1 cellular context compared by ENCODE assay signal in genomic region chr17:6699997-6700947, GRCh38.
A peak's percentile ranks its signal among the peaks of the same experiment; 100 is the strongest.
TF ChIP-seq lines count a peak whose summit lies in the region.

No MANE protein-coding gene starts in this region.

TF ChIP-seq in HepG2, 621 proteins besides CTCF, POLR2A, EP300 and RAD21 (continued from another document and continues in another):
- TF ChIP-seq, protein P1, sequence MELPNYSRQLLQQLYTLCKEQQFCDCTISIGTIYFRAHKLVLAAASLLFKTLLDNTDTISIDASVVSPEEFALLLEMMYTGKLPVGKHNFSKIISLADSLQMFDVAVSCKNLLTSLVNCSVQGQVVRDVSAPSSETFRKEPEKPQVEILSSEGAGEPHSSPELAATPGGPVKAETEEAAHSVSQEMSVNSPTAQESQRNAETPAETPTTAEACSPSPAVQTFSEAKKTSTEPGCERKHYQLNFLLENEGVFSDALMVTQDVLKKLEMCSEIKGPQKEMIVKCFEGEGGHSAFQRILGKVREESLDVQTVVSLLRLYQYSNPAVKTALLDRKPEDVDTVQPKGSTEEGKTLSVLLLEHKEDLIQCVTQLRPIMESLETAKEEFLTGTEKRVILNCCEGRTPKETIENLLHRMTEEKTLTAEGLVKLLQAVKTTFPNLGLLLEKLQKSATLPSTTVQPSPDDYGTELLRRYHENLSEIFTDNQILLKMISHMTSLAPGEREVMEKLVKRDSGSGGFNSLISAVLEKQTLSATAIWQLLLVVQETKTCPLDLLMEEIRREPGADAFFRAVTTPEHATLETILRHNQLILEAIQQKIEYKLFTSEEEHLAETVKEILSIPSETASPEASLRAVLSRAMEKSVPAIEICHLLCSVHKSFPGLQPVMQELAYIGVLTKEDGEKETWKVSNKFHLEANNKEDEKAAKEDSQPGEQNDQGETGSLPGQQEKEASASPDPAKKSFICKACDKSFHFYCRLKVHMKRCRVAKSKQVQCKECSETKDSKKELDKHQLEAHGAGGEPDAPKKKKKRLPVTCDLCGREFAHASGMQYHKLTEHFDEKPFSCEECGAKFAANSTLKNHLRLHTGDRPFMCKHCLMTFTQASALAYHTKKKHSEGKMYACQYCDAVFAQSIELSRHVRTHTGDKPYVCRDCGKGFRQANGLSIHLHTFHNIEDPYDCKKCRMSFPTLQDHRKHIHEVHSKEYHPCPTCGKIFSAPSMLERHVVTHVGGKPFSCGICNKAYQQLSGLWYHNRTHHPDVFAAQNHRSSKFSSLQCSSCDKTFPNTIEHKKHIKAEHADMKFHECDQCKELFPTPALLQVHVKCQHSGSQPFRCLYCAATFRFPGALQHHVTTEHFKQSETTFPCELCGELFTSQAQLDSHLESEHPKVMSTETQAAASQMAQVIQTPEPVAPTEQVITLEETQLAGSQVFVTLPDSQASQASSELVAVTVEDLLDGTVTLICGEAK (IDR thresholded peaks at IDR 0.05), result no peak
- TF ChIP-seq, protein P1 (CRISPR knock-in tag; IDR thresholded peaks at IDR 0.05), result peak; percentile 66
- no peak for TF ChIP-seq NFATC3 (CRISPR knock-in tag; IDR thresholded peaks at IDR 0.05)
- TF ChIP-seq PITX1 (CRISPR knock-in tag; IDR thresholded peaks at IDR 0.05), result peak; percentile 88
- TF ChIP-seq REXO4 (CRISPR knock-in tag; IDR thresholded peaks at IDR 0.05; ENCODE audit: borderline replicate concordance), result no peak
- no peak for TF ChIP-seq GTF2F1 (IDR thresholded peaks at IDR 0.05; ENCODE audit: low read length)
- TF ChIP-seq E2F2 (CRISPR knock-in tag; IDR thresholded peaks at IDR 0.05; ENCODE audit: borderline replicate concordance), result no peak
- TF ChIP-seq MZF1 (CRISPR knock-in tag; IDR thresholded peaks at IDR 0.05; ENCODE audit: borderline replicate concordance), result no peak
- TF ChIP-seq IKZF1 (IDR thresholded peaks at IDR 0.05), result no peak
- TF ChIP-seq CENPT (CRISPR knock-in tag; IDR thresholded peaks at IDR 0.05; ENCODE audit: low read depth), result no peak
- peak; percentile 88 for TF ChIP-seq ZMYM2 (CRISPR knock-in tag; IDR thresholded peaks at IDR 0.05)
- TF ChIP-seq ZNF703 (CRISPR knock-in tag; IDR thresholded peaks at IDR 0.05; ENCODE audit: borderline replicate concordance), result peak; percentile 58; the same call in 1 of the 2 replicates
- TF ChIP-seq BRD4 (CRISPR knock-in tag; IDR thresholded peaks at IDR 0.05), result peak; percentile 68
- peak; percentile 46; the same call in 1 of the 2 replicates for TF ChIP-seq ZMYM4 (CRISPR knock-in tag; IDR thresholded peaks at IDR 0.05)
- TF ChIP-seq, protein P2, sequence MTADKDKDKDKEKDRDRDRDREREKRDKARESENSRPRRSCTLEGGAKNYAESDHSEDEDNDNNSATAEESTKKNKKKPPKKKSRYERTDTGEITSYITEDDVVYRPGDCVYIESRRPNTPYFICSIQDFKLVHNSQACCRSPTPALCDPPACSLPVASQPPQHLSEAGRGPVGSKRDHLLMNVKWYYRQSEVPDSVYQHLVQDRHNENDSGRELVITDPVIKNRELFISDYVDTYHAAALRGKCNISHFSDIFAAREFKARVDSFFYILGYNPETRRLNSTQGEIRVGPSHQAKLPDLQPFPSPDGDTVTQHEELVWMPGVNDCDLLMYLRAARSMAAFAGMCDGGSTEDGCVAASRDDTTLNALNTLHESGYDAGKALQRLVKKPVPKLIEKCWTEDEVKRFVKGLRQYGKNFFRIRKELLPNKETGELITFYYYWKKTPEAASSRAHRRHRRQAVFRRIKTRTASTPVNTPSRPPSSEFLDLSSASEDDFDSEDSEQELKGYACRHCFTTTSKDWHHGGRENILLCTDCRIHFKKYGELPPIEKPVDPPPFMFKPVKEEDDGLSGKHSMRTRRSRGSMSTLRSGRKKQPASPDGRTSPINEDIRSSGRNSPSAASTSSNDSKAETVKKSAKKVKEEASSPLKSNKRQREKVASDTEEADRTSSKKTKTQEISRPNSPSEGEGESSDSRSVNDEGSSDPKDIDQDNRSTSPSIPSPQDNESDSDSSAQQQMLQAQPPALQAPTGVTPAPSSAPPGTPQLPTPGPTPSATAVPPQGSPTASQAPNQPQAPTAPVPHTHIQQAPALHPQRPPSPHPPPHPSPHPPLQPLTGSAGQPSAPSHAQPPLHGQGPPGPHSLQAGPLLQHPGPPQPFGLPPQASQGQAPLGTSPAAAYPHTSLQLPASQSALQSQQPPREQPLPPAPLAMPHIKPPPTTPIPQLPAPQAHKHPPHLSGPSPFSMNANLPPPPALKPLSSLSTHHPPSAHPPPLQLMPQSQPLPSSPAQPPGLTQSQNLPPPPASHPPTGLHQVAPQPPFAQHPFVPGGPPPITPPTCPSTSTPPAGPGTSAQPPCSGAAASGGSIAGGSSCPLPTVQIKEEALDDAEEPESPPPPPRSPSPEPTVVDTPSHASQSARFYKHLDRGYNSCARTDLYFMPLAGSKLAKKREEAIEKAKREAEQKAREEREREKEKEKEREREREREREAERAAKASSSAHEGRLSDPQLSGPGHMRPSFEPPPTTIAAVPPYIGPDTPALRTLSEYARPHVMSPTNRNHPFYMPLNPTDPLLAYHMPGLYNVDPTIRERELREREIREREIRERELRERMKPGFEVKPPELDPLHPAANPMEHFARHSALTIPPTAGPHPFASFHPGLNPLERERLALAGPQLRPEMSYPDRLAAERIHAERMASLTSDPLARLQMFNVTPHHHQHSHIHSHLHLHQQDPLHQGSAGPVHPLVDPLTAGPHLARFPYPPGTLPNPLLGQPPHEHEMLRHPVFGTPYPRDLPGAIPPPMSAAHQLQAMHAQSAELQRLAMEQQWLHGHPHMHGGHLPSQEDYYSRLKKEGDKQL (CRISPR knock-in tag; IDR thresholded peaks at IDR 0.05; ENCODE audit: low read depth), result peak; percentile 91
- TF ChIP-seq, protein P3, sequence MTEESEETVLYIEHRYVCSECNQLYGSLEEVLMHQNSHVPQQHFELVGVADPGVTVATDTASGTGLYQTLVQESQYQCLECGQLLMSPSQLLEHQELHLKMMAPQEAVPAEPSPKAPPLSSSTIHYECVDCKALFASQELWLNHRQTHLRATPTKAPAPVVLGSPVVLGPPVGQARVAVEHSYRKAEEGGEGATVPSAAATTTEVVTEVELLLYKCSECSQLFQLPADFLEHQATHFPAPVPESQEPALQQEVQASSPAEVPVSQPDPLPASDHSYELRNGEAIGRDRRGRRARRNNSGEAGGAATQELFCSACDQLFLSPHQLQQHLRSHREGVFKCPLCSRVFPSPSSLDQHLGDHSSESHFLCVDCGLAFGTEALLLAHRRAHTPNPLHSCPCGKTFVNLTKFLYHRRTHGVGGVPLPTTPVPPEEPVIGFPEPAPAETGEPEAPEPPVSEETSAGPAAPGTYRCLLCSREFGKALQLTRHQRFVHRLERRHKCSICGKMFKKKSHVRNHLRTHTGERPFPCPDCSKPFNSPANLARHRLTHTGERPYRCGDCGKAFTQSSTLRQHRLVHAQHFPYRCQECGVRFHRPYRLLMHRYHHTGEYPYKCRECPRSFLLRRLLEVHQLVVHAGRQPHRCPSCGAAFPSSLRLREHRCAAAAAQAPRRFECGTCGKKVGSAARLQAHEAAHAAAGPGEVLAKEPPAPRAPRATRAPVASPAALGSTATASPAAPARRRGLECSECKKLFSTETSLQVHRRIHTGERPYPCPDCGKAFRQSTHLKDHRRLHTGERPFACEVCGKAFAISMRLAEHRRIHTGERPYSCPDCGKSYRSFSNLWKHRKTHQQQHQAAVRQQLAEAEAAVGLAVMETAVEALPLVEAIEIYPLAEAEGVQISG (CRISPR knock-in tag; IDR thresholded peaks at IDR 0.05), result no peak; the same call in none of the 2 replicates
- TF ChIP-seq KAT7 (CRISPR knock-in tag; IDR thresholded peaks at IDR 0.05; ENCODE audit: borderline replicate concordance), result peak; percentile 51; the same call in 1 of the 2 replicates
- TF ChIP-seq CBX1 (IDR thresholded peaks at IDR 0.05; ENCODE audit: low read depth), result no peak
- TF ChIP-seq HDAC1 (CRISPR knock-in tag; IDR thresholded peaks at IDR 0.05), result peak; percentile 97
- TF ChIP-seq, protein P4, sequence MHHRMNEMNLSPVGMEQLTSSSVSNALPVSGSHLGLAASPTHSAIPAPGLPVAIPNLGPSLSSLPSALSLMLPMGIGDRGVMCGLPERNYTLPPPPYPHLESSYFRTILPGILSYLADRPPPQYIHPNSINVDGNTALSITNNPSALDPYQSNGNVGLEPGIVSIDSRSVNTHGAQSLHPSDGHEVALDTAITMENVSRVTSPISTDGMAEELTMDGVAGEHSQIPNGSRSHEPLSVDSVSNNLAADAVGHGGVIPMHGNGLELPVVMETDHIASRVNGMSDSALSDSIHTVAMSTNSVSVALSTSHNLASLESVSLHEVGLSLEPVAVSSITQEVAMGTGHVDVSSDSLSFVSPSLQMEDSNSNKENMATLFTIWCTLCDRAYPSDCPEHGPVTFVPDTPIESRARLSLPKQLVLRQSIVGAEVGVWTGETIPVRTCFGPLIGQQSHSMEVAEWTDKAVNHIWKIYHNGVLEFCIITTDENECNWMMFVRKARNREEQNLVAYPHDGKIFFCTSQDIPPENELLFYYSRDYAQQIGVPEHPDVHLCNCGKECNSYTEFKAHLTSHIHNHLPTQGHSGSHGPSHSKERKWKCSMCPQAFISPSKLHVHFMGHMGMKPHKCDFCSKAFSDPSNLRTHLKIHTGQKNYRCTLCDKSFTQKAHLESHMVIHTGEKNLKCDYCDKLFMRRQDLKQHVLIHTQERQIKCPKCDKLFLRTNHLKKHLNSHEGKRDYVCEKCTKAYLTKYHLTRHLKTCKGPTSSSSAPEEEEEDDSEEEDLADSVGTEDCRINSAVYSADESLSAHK (CRISPR knock-in tag; IDR thresholded peaks at IDR 0.05; ENCODE audit: borderline replicate concordance), result no peak
- no peak for TF ChIP-seq ZKSCAN1 (IDR thresholded peaks at IDR 0.05; ENCODE audit: low read length)
- TF ChIP-seq, protein P5, sequence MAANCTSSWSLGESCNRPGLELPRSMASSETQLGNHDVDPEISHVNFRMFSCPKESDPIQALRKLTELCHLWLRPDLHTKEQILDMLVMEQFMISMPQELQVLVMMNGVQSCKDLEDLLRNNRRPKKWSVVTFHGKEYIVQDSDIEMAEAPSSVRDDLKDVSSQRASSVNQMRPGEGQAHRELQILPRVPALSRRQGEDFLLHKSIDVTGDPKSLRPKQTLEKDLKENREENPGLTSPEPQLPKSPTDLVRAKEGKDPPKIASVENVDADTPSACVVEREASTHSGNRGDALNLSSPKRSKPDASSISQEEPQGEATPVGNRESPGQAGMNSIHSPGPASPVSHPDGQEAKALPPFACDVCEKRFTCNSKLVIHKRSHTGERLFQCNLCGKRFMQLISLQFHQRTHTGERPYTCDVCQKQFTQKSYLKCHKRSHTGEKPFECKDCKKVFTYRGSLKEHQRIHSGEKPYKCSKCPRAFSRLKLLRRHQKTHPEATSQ (CRISPR knock-in tag; IDR thresholded peaks at IDR 0.05; ENCODE audit: borderline replicate concordance), result peak; percentile 83; the same call in 1 of the 2 replicates
- TF ChIP-seq ZNF143 (CRISPR knock-in tag; IDR thresholded peaks at IDR 0.05), result peak; percentile 38; the same call in 1 of the 2 replicates
- peak; percentile 64; the same call in 2 of the 3 replicates for TF ChIP-seq MXI1 (IDR thresholded peaks at IDR 0.05; ENCODE audit: borderline replicate concordance, low read depth, low read length)
- TF ChIP-seq ZNF296 (CRISPR knock-in tag; conservative IDR thresholded peaks at IDR 0.05), result no peak
- TF ChIP-seq AKAP8 (CRISPR knock-in tag; IDR thresholded peaks at IDR 0.05), result 0 out of 2 replicates have a peak, but pooled peaks have one; percentile 29
- TF ChIP-seq, protein P6, sequence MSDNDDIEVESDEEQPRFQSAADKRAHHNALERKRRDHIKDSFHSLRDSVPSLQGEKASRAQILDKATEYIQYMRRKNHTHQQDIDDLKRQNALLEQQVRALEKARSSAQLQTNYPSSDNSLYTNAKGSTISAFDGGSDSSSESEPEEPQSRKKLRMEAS (IDR thresholded peaks at IDR 0.05), result peak; percentile 90
- TF ChIP-seq, protein P7, sequence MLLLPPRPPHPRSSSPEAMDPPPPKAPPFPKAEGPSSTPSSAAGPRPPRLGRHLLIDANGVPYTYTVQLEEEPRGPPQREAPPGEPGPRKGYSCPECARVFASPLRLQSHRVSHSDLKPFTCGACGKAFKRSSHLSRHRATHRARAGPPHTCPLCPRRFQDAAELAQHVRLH (CRISPR knock-in tag; IDR thresholded peaks at IDR 0.05; ENCODE audit: borderline replicate concordance, low read depth), result 0 out of 2 replicates have a peak, but pooled peaks have one; percentile 67
- no peak; the same call in 1 of the 2 replicates for TF ChIP-seq ATF3 (CRISPR knock-in tag; IDR thresholded peaks at IDR 0.05)
- TF ChIP-seq ZFX (CRISPR knock-in tag; IDR thresholded peaks at IDR 0.05; ENCODE audit: low read depth), result peak; percentile 47
- TF ChIP-seq ZFP36 (IDR thresholded peaks at IDR 0.05; ENCODE audit: borderline replicate concordance, low read depth, low read length, partially characterized antibody), result no peak
